9 cellular contexts compared by ENCODE assay signal in the genomic region with DNA sequence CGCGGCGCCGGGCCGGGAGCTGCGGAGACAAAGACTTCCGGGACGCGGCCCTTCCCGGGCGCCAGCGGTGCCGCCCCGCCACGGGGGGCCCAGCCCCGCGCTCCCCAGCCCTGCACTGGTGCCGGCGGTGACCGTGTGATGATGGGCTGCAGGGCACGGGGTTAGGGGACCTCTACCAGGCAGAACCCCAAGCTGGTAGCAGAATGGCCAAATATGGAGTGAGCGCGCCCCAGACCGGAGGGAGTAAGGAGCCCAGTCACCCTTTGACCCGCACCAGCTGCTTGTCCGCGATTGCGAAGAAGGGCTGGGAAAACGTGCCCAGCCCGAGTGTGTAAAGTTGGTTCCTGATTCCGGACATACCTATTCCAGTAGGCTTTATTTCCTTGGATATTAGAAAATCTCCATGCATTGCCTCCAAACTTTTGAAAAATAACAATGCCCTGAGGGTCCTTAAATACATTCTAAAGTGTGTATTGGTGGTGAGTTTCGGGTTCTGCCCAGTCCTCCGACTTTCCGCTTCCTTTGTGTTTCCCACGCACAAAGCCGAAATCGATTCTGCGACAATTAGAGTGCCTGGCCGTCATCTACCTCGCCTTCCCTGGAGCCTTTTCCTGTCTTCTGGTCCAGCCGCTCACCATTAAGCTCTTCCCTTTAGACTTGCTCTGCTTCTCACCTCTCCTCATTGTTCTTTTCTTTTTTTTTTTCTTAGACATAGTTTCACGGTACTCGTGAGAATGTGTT. TPM values are rescaled to one million over a fixed set of nuclear protein-coding genes. Genes with fewer than 3 reads are reported as not detected.
DNase-seq lines count a peak whose midpoint lies in the region; ATAC-seq and TF ChIP-seq lines count a peak whose summit lies in the region.
"Had no signal": no experiment of that assay in that cellular context is flagged by ENCODE, and none has a peak within 500 bp of the region (broad histone marks: within the 10 kb centered on the region; RNA-seq: fewer than 3 reads in every experiment).

No MANE protein-coding gene starts in this region.

- peak overlapping the region; percentile 86 for H3K27ac ChIP-seq in CD4-positive, CD25-positive, alpha-beta regulatory T cell (ENCODE audit: insufficient read depth, low read length, poor library complexity, severe bottlenecking)
- peak overlapping the region; percentile 23 for H3K27ac ChIP-seq in adipose tissue (ENCODE audit: low read depth, low read length)
- peak overlapping the region; percentile 97 for H3K27ac ChIP-seq in hepatocyte
- H3K27ac ChIP-seq in sigmoid colon, result peak overlapping the region; percentile 77 to 92 (median 86)

- H4K20me1 ChIP-seq in hepatocyte (ENCODE audit: insufficient read depth, poor library complexity, severe bottlenecking), result no peaks in the 10 kb centered on the region

- TF ChIP-seq CTCF in hepatocyte (IDR thresholded peaks at IDR 0.05; ENCODE audit: poor library complexity), result no peak
- TF ChIP-seq CTCF in sigmoid colon (IDR thresholded peaks at IDR 0.05), result no peak

- WGBS in adipose tissue, 3 donors, result 4 to 6% (median 4%) methylated on average over 38 to 43 of the region's 43 CpGs
- 1% methylated on average over 33 of the region's 43 CpGs for WGBS in hepatocyte (ENCODE audit: low lambda C conversion rate, missing lambda C conversion rate)
- 3 to 4% methylated on average over 43 of the region's 43 CpGs for WGBS in sigmoid colon, 2 donors

- no peaks in the 10 kb centered on the region for H3K27me3 Mint-ChIP-seq in CD4-positive, CD25-positive, alpha-beta regulatory T cell
- H3K27me3 Mint-ChIP-seq: stimulated activated naive CD8-positive, alpha-beta T cell treated with anti-CD3 and anti-CD28 coated beads, Interleukin-15, Interleukin-2, amounts not matched to agents 100 ng/mL and 50 ng/mL, for 24 hours had no signal

- H3K4me1 ChIP-seq in CD4-positive, CD25-positive, alpha-beta regulatory T cell (ENCODE audit: control insufficient read depth, insufficient read depth, low read length, poor library complexity, severe bottlenecking), result peaks cover 34% of the 10 kb centered on the region
- H3K4me1 ChIP-seq in hepatocyte (ENCODE audit: insufficient read depth) (no peaks in the 10 kb centered on the region), sigmoid colon (peaks cover 0 to 20% (median 8%) of the 10 kb centered on the region in 4 donors)

- H3K36me3 ChIP-seq in CD4-positive, CD25-positive, alpha-beta regulatory T cell (ENCODE audit: control insufficient read depth, insufficient read depth, low read length), result peaks cover 17% of the 10 kb centered on the region
- H3K36me3 ChIP-seq in hepatocyte (replicated peaks; ENCODE audit: insufficient read depth, low read depth), result no peaks in the 10 kb centered on the region
- peaks cover 0 to 4% (median 0%) of the 10 kb centered on the region in 4 donors for H3K36me3 ChIP-seq in sigmoid colon

- peaks cover 22 to 39% (median 28%) of the 10 kb centered on the region in 4 donors for H3K4me1 Mint-ChIP-seq in CD4-positive, CD25-positive, alpha-beta regulatory T cell

- peak overlapping the region in 2 of 4 donors; percentile 95 for H3K4me3 Mint-ChIP-seq in CD4-positive, CD25-positive, alpha-beta regulatory T cell
- H3K4me3 Mint-ChIP-seq: stimulated activated naive CD8-positive, alpha-beta T cell treated with anti-CD3 and anti-CD28 coated beads, Interleukin-15, Interleukin-2, amounts not matched to agents 100 ng/mL and 50 ng/mL, for 24 hours had no signal

- ATAC-seq in CD4-positive, CD25-positive, alpha-beta regulatory T cell (ENCODE audit: low read depth in 2 of 2), result peak in 1 of 2 donors; percentile 10
- ATAC-seq in GM19043 (IDR thresholded peaks at IDR 0.05; ENCODE audit: low read depth, unreplicated experiment) (peak; percentile 21), HG03139 (IDR thresholded peaks at IDR 0.05; ENCODE audit: unreplicated experiment) (peak; percentile 25)

- no peaks in the 10 kb centered on the region for H3K9me3 Mint-ChIP-seq in CD4-positive, CD25-positive, alpha-beta regulatory T cell
- H3K9me3 Mint-ChIP-seq: stimulated activated naive CD8-positive, alpha-beta T cell treated with anti-CD3 and anti-CD28 coated beads, Interleukin-15, Interleukin-2, amounts not matched to agents 100 ng/mL and 50 ng/mL, for 24 hours had no signal

- H3K9me3 ChIP-seq in CD4-positive, CD25-positive, alpha-beta regulatory T cell (ENCODE audit: control insufficient read depth in 2 of 2, low read length in 2 of 2), result no peaks in the 10 kb centered on the region
- H3K9me3 ChIP-seq in hepatocyte (ENCODE audit: low read depth) (no peaks in the 10 kb centered on the region), sigmoid colon (no peaks in the 10 kb centered on the region)

- intact Hi-C loops in sigmoid colon (cut with DNase I), result loop anchor here (2.0 kb wide), 2 partner anchors 41 to 105 kb away; a partner anchor contains a TSS

- peak overlapping the region; percentile 97 for H3K4me3 ChIP-seq in CD4-positive, CD25-positive, alpha-beta regulatory T cell (ENCODE audit: low read depth, low read length)
- H3K4me3 ChIP-seq in hepatocyte (peak overlapping the region; percentile 94), sigmoid colon (peak overlapping the region; percentile 74 to 96 (median 88))

- H3K9me2 ChIP-seq in hepatocyte (replicated peaks; ENCODE audit: insufficient read depth), result no peaks in the 10 kb centered on the region

- peaks cover 13% of the 10 kb centered on the region for H3K36me3 Mint-ChIP-seq in CD4-positive, CD25-positive, alpha-beta regulatory T cell

- peak in 1 of 3 donors; percentile 31 for DNase-seq in CD4-positive, CD25-positive, alpha-beta regulatory T cell
- peak; percentile 77 for DNase-seq in NCI-H748 (lab: John Stamatoyannopoulos, UW; ENCODE audit: unreplicated experiment)
- DNase-seq in hepatocyte (ENCODE audit: low spot score), result peak; percentile 70
- peak; percentile 83 for DNase-seq in sigmoid colon
- no peak for DNase-seq in NCI-H1694 treated with DMSO at 0.1 percent for 48 hours (lab: John Stamatoyannopoulos, UW)

- peak overlapping the region; percentile 84 for H3K4me2 ChIP-seq in hepatocyte

- H3K27me3 ChIP-seq in CD4-positive, CD25-positive, alpha-beta regulatory T cell (ENCODE audit: control insufficient read depth, insufficient read depth, low read length), result no peaks in the 10 kb centered on the region
- H3K27me3 ChIP-seq in hepatocyte (no peaks in the 10 kb centered on the region), sigmoid colon (no peaks in the 10 kb centered on the region)

- no peak for TF ChIP-seq EP300 in sigmoid colon (IDR thresholded peaks at IDR 0.05)

- no peak for TF ChIP-seq POLR2A in sigmoid colon (IDR thresholded peaks at IDR 0.05)

- peaks cover 41% of the 10 kb centered on the region for H3K79me2 ChIP-seq in hepatocyte

- peak overlapping the region; percentile 89 for H2AFZ ChIP-seq in hepatocyte

- no peak overlapping the region for H3K27ac Mint-ChIP-seq in CD4-positive, CD25-positive, alpha-beta regulatory T cell

RNA-seq across cellular contexts. Expression of a gene that starts 1.1 kb away (rescaled TPM):
- 43.8 TPM for total RNA-seq in CD4-positive, CD25-positive, alpha-beta regulatory T cell
- 100 to 1,000 TPM; 160 to 194 (median 172) TPM for polyA plus RNA-seq in CD4-positive, CD25-positive, alpha-beta regulatory T cell
- polyA plus RNA-seq in adipose tissue, result 10 to 100 TPM; 12.4 to 32.7 (median 22.9) TPM
- 81.4 and 81.8 TPM in 2 replicates for total RNA-seq in hepatocyte
- 97.1 and 110 TPM in 2 replicates for polyA plus RNA-seq in hepatocyte
- 1 to 10 TPM; 6.8 to 7.7 (median 7.4) TPM for total RNA-seq in sigmoid colon
- 100 to 1,000 TPM; 144 to 529 (median 303) TPM for polyA plus RNA-seq in sigmoid colon

RNA-seq across cellular contexts. Expression of a gene that starts 41.6 kb away (rescaled TPM):
- total RNA-seq in CD4-positive, CD25-positive, alpha-beta regulatory T cell, result 55.4 TPM
- polyA plus RNA-seq in CD4-positive, CD25-positive, alpha-beta regulatory T cell, result 10 to 100 TPM; 16.1 to 25.8 (median 24.2) TPM
- 10 to 100 TPM; 12.5 to 19.9 (median 13.2) TPM for polyA plus RNA-seq in adipose tissue
- total RNA-seq in hepatocyte, result 39.3 and 43.1 TPM in 2 replicates
- 30.0 and 31.3 TPM in 2 replicates for polyA plus RNA-seq in hepatocyte
- 10 to 100 TPM; 26.3 to 53.7 (median 27.9) TPM for total RNA-seq in sigmoid colon
- polyA plus RNA-seq in sigmoid colon, result 10 to 100 TPM; 12.6 to 22.6 (median 13.9) TPM

Comparison
In these comparisons a context has a peak if more than half of its experiments do, and no peak if none do; other contexts are left out.
1. H3K27ac ChIP-seq: peak in every context shown above with its lines; median percentile 97 in hepatocyte; 86 in CD4-positive, CD25-positive, alpha-beta regulatory T cell; 86 in sigmoid colon; 23 in adipose tissue.